ENCODE assay signal across 1 cellular context in genomic region chr12:123472438-123472849, GRCh38.
TF ChIP-seq lines count a peak whose summit lies in the region.

No MANE protein-coding gene starts in this region.

TF ChIP-seq in HepG2, 621 proteins besides CTCF, POLR2A, EP300 and RAD21 (continues in another document):
- TF ChIP-seq FOXO4 (CRISPR knock-in tag; conservative IDR thresholded peaks at IDR 0.05) (0 out of 2 replicates have a peak, but pooled peaks have one; percentile 64), NFE2L1 (CRISPR knock-in tag; IDR thresholded peaks at IDR 0.05; ENCODE audit: borderline replicate concordance) (no peak), ZSCAN31 (CRISPR knock-in tag; IDR thresholded peaks at IDR 0.05; ENCODE audit: low read depth) (peak; percentile 86), AGO2 (optimal IDR thresholded peaks at IDR 0.05; ENCODE audit: low read depth, low read length) (no peak), ZBTB7A (CRISPR knock-in tag; IDR thresholded peaks at IDR 0.05) (peak; percentile 73; the same call in 1 of the 2 replicates), ZKSCAN8 (CRISPR knock-in tag; IDR thresholded peaks at IDR 0.05; ENCODE audit: borderline replicate concordance) (peak; percentile 79; the same call in 1 of the 2 replicates), HNRNPLL (IDR thresholded peaks at IDR 0.05; ENCODE audit: low read depth, low read length, poor library complexity, severe bottlenecking) (peak; percentile 19), RERE (CRISPR knock-in tag; IDR thresholded peaks at IDR 0.05; ENCODE audit: low read depth) (peak; percentile 63; the same call in 1 of the 2 replicates), FIP1L1 (IDR thresholded peaks at IDR 0.05; ENCODE audit: borderline replicate concordance, insufficient read depth, low read depth, low read length) (no peak), CSRNP1 (CRISPR knock-in tag; IDR thresholded peaks at IDR 0.05) (0 out of 2 replicates have a peak, but pooled peaks have one; percentile 44), ZNF234 (CRISPR knock-in tag; conservative IDR thresholded peaks at IDR 0.05) (no peak), ZBTB20 (CRISPR knock-in tag; IDR thresholded peaks at IDR 0.05; ENCODE audit: borderline replicate concordance, low read depth) (peak; percentile 83; the same call in 1 of the 2 replicates), ZNF333 (CRISPR knock-in tag; IDR thresholded peaks at IDR 0.05; ENCODE audit: borderline replicate concordance) (no peak), IKZF5 (CRISPR knock-in tag; IDR thresholded peaks at IDR 0.05) (peak; percentile 84), THAP11 (CRISPR knock-in tag; IDR thresholded peaks at IDR 0.05) (peak; percentile 52; the same call in 1 of the 2 replicates), ZFP90 (CRISPR knock-in tag; IDR thresholded peaks at IDR 0.05; ENCODE audit: borderline replicate concordance) (0 out of 2 replicates have a peak, but pooled peaks have one; percentile 54), TRAFD1 (CRISPR knock-in tag; IDR thresholded peaks at IDR 0.05; ENCODE audit: borderline replicate concordance) (0 out of 2 replicates have a peak, but pooled peaks have one; percentile 72), SIX4 (CRISPR knock-in tag; IDR thresholded peaks at IDR 0.05) (peak; percentile 66; the same call in 1 of the 2 replicates), ATRX (CRISPR knock-in tag; IDR thresholded peaks at IDR 0.05; ENCODE audit: borderline replicate concordance) (no peak), BCL6 (CRISPR knock-in tag; IDR thresholded peaks at IDR 0.05) (peak; percentile 64), ZNF772 (CRISPR knock-in tag; IDR thresholded peaks at IDR 0.05) (peak; percentile 62; the same call in 1 of the 2 replicates), SNAPC2 (CRISPR knock-in tag; IDR thresholded peaks at IDR 0.05) (peak; percentile 74; the same call in 1 of the 2 replicates), ZNF691 (CRISPR knock-in tag; IDR thresholded peaks at IDR 0.05; ENCODE audit: borderline replicate concordance, low read depth) (peak; percentile 77; the same call in 1 of the 2 replicates), KAT8 (CRISPR knock-in tag; IDR thresholded peaks at IDR 0.05) (peak; percentile 60), ZNF143 (CRISPR knock-in tag; IDR thresholded peaks at IDR 0.05) (0 out of 2 replicates have a peak, but pooled peaks have one; percentile 45), CAMTA2 (CRISPR knock-in tag; IDR thresholded peaks at IDR 0.05; ENCODE audit: borderline replicate concordance) (no peak), JUN (CRISPR knock-in tag; IDR thresholded peaks at IDR 0.05) (no peak), MTA1 (CRISPR knock-in tag; IDR thresholded peaks at IDR 0.05; ENCODE audit: borderline replicate concordance) (peak; percentile 99), THAP9 (CRISPR knock-in tag; IDR thresholded peaks at IDR 0.05; ENCODE audit: borderline replicate concordance) (peak; percentile 23; the same call in 1 of the 2 replicates), ZBTB34 (CRISPR knock-in tag; IDR thresholded peaks at IDR 0.05) (peak; percentile 76; the same call in 1 of the 2 replicates), TARDBP (CRISPR knock-in tag; IDR thresholded peaks at IDR 0.05) (peak; percentile 92; the same call in 1 of the 2 replicates), ZNF557 (CRISPR knock-in tag; IDR thresholded peaks at IDR 0.05) (0 out of 2 replicates have a peak, but pooled peaks have one; percentile 51), ZMYM3 (CRISPR knock-in tag; IDR thresholded peaks at IDR 0.05) (peak; percentile 84), ZNF672 (CRISPR knock-in tag; IDR thresholded peaks at IDR 0.05) (no peak), ELK4 (CRISPR knock-in tag; IDR thresholded peaks at IDR 0.05; ENCODE audit: borderline replicate concordance) (no peak), AKAP8 (CRISPR knock-in tag; IDR thresholded peaks at IDR 0.05) (peak; percentile 88), CREB1 (IDR thresholded peaks at IDR 0.05) (0 out of 2 replicates have a peak, but pooled peaks have one; percentile 7), CREB1 (CRISPR knock-in tag; IDR thresholded peaks at IDR 0.05) (no peak), KDM4B (CRISPR knock-in tag; IDR thresholded peaks at IDR 0.05) (0 out of 2 replicates have a peak, but pooled peaks have one; percentile 67), ZSCAN20 (CRISPR knock-in tag; IDR thresholded peaks at IDR 0.05; ENCODE audit: borderline replicate concordance) (0 out of 2 replicates have a peak, but pooled peaks have one; percentile 56), SOX5 (CRISPR knock-in tag; IDR thresholded peaks at IDR 0.05; ENCODE audit: borderline replicate concordance) (peak; percentile 74; the same call in 1 of the 2 replicates), MIXL1 (CRISPR knock-in tag; IDR thresholded peaks at IDR 0.05) (peak; percentile 71; the same call in 1 of the 2 replicates), ZNF781 (CRISPR knock-in tag; IDR thresholded peaks at IDR 0.05; ENCODE audit: borderline replicate concordance, not compliant biosample characterization) (no peak), ZFY (CRISPR knock-in tag; IDR thresholded peaks at IDR 0.05) (peak; percentile 40; the same call in 1 of the 2 replicates)
